ENCODE assay signal across 2 cellular contexts in genomic region chr3:20130122-20130521, GRCh38.
TF ChIP-seq lines count a peak whose summit lies in the region.

No MANE protein-coding gene starts in this region.

TF ChIP-seq in HCT116, 20 proteins besides CTCF, POLR2A, EP300 and RAD21 (continued from another document):
- TF ChIP-seq ZBTB33 (IDR thresholded peaks at IDR 0.05; ENCODE audit: extremely low read depth, insufficient replicate concordance, low read length) (no peak), FOSL1 (IDR thresholded peaks at IDR 0.05; ENCODE audit: low read depth) (no peak), CBX3 (IDR thresholded peaks at IDR 0.05; ENCODE audit: low read depth) (no peak)

TF ChIP-seq in H1, 55 proteins besides CTCF, POLR2A, EP300 and RAD21 (continued from another document):
- TF ChIP-seq POLR2AphosphoS5 (IDR thresholded peaks at IDR 0.05; ENCODE audit: low read depth, low read length), result no peak
